27 cellular contexts compared by ENCODE assay signal in genomic region chr3:80806673-80807072, GRCh38.
"Had no signal": no experiment of that assay in that cellular context is flagged by ENCODE, and none has a peak within 500 bp of the region (broad histone marks: within the 10 kb centered on the region; RNA-seq: fewer than 3 reads in every experiment).

No MANE protein-coding gene starts in this region.

- H3K36me3 ChIP-seq: stomach, suprapubic skin, thoracic aorta, thyroid gland, tibial artery, tibial nerve, transverse colon, upper lobe of left lung, upper lobe of right lung, uterus, vagina had no signal

- H3K9me3 ChIP-seq: stomach, suprapubic skin, testis, thoracic aorta, thyroid gland, tibial artery, tibial nerve, transverse colon, upper lobe of left lung, upper lobe of right lung, uterus, vagina had no signal

- H3K27me3 ChIP-seq: stomach, suprapubic skin, testis, thyroid gland, tibial artery, tibial nerve, transverse colon, upper lobe of left lung, upper lobe of right lung, uterus, vagina had no signal

- DNase-seq: stimulated activated CD4-positive, alpha-beta T cell treated with anti-CD3 and anti-CD28 coated beads, Interleukin-2, amount 100 ng/mL, for 48 hours; stimulated activated CD4-positive, alpha-beta T cell treated with anti-CD3 and anti-CD28 coated beads, Interleukin-4, amount 100 ng/mL, for 1 hour; stimulated activated CD4-positive, alpha-beta T cell treated with anti-CD3 and anti-CD28 coated beads, Interleukin-4, amount 100 ng/mL, for 24 hours; stimulated activated CD4-positive, alpha-beta T cell treated with anti-CD3 and anti-CD28 coated beads, Interleukin-4, amount 100 ng/mL, for 4 hours; stimulated activated CD8-positive, alpha-beta memory T cell treated with anti-CD3 and anti-CD28 coated beads, Interleukin-4, amount 100 ng/mL, for 48 hours; stimulated activated naive B cell treated with anti-CD40 and anti-IgM and Interleukin-4, amounts not matched to agents 10 μg/mL and 1 μg/mL and 100 μg/mL, for 72 hours; stimulated activated naive CD4-positive, alpha-beta T cell; stimulated activated naive CD4-positive, alpha-beta T cell treated with Interleukin-2 at 50 U/mL for 16 hours; stimulated activated naive CD8-positive, alpha-beta T cell treated with anti-CD3 and anti-CD28 coated beads, Interleukin-15, amount 100 ng/mL, for 72 hours; stimulated activated naive CD8-positive, alpha-beta T cell treated with anti-CD3 and anti-CD28 coated beads, Interleukin-15, Interleukin-2, amounts not matched to agents 100 U/mL and 50 U/mL, for 24 hours; stomach; substantia nigra; testis; thyroid gland; tibial artery; transverse colon; trophoblast cell; upper lobe of left lung; upper lobe of right lung; uterus had no signal

- H3K4me1 ChIP-seq: stomach, suprapubic skin, testis, thyroid gland, tibial artery, tibial nerve, transverse colon, upper lobe of left lung, upper lobe of right lung, uterus, vagina had no signal

- H3K27ac ChIP-seq: stomach, suprapubic skin, testis, thoracic aorta, thyroid gland, tibial artery, tibial nerve, transverse colon, upper lobe of left lung, upper lobe of right lung, uterus, vagina had no signal

- FAIRE-seq: urothelium cell line had no signal

- H3K4me3 ChIP-seq: stomach, suprapubic skin, testis, thoracic aorta, thyroid gland, tibial artery, tibial nerve, transverse colon, upper lobe of left lung, upper lobe of right lung, uterus, vagina had no signal

- ATAC-seq: stimulated activated effector memory CD8-positive, alpha-beta T cell treated with anti-CD3 and anti-CD28 coated beads, Interleukin-12 subunit alpha, Interleukin-12 subunit beta, amount 100 ng/mL, for 72 hours; stimulated activated memory B cell treated with anti-CD40 and anti-IgM and Interleukin-4, amounts not matched to agents 10 μg/mL and 1 μg/mL and 100 μg/mL, for 72 hours; stimulated activated naive B cell treated with anti-CD40 and anti-IgM and Interleukin-4, amounts not matched to agents 10 μg/mL and 1 μg/mL and 100 μg/mL, for 72 hours; stimulated activated naive CD8-positive, alpha-beta T cell treated with anti-CD3 and anti-CD28 coated beads, Interleukin-15, amount 100 ng/mL, for 72 hours; stimulated activated naive CD8-positive, alpha-beta T cell treated with anti-CD3 and anti-CD28 coated beads, Interleukin-15, Interleukin-2, amounts not matched to agents 100 U/mL and 50 U/mL, for 24 hours; upper lobe of right lung had no signal
